12 cellular contexts compared by ENCODE assay signal in genomic region chr6:35185302-35185681, GRCh38. TPM values are rescaled to one million over a fixed set of nuclear protein-coding genes. Genes with fewer than 3 reads are reported as not detected.
DNase-seq lines count a peak whose midpoint lies in the region; ATAC-seq and TF ChIP-seq lines count a peak whose summit lies in the region.
"Had no signal": no experiment of that assay in that cellular context is flagged by ENCODE, and none has a peak within 500 bp of the region (broad histone marks: within the 10 kb centered on the region; RNA-seq: fewer than 3 reads in every experiment).

No MANE protein-coding gene starts in this region.

- H3K36me3 ChIP-seq in HEK293 (ENCODE audit: control insufficient read depth in 2 of 2, insufficient read depth in 1 of 2, low read length in 2 of 2) (no peaks in the 10 kb centered on the region), adrenal gland (replicated peaks in 1 of 2) (no peaks in the 10 kb centered on the region), prostate gland (no peaks in the 10 kb centered on the region)
- H3K36me3 ChIP-seq: breast epithelium, uterus had no signal

- H3K9me3 ChIP-seq in HEK293 (ENCODE audit: control insufficient read depth, insufficient read depth, low read depth, low read length): no peaks in the 10 kb centered on the region
- no peaks in the 10 kb centered on the region for H3K9me3 ChIP-seq in adrenal gland (replicated peaks in 1 of 3)
- no peaks in the 10 kb centered on the region for H3K9me3 ChIP-seq in prostate gland
- H3K9me3 ChIP-seq: breast epithelium, uterus had no signal

- H3K27ac ChIP-seq in HEK293 (ENCODE audit: extremely low read depth, low read depth, low read length): no peak overlapping the region
- peak overlapping the region in 2 of 5 donors; percentile 5 to 21 for H3K27ac ChIP-seq in adrenal gland
- H3K27ac ChIP-seq in prostate gland: no peak overlapping the region
- H3K27ac ChIP-seq: HL-60, uterus had no signal

- intact Hi-C loops in adrenal gland (cut with DNase I) (no loop called here), left cardiac atrium (cut with DNase I) (no loop called here), prostate gland (cut with DNase I) (no loop called here)

- POLR2A ChIA-PET in HEK293 (lab: Yijun Ruan, JAX): interaction anchor here (0.5 kb wide), 1 partner anchor 28 kb away, joined by 3 read pairs; no protein-coding TSS in a partner anchor

- H3K27me3 ChIP-seq in adrenal gland: no peaks in the 10 kb centered on the region
- H3K27me3 ChIP-seq in prostate gland (replicated peaks; ENCODE audit: insufficient read depth): no peaks in the 10 kb centered on the region
- H3K27me3 ChIP-seq: breast epithelium, uterus had no signal

- no peak overlapping the region for H3K4me3 ChIP-seq in HEK293 (ENCODE audit: low read depth, low read length)
- no peak overlapping the region for H3K4me3 ChIP-seq in adrenal gland
- no peak overlapping the region for H3K4me3 ChIP-seq in skeletal muscle cell (ENCODE audit: low read depth, low read length)
- H3K4me3 ChIP-seq in prostate gland: no peak overlapping the region
- H3K4me3 ChIP-seq: breast epithelium, uterus had no signal

- no peak for TF ChIP-seq CTCF in HEK293 (tag by site-specific recombination; IDR thresholded peaks at IDR 0.05)
- no peak for TF ChIP-seq CTCF in adrenal gland (IDR thresholded peaks at IDR 0.05)
- no peak for TF ChIP-seq CTCF in prostate gland (IDR thresholded peaks at IDR 0.05)

- peak in 6 of 7 donors; percentile 14 to 56 (median 48) for DNase-seq in adrenal gland
- DNase-seq in left cardiac atrium: peak; percentile 30
- DNase-seq in skeletal muscle cell (ENCODE audit: low read depth): peak; percentile 43
- DNase-seq in activated gamma-delta T cell (lab: John Stamatoyannopoulos, UW): no peak
- DNase-seq in prostate gland (ENCODE audit: low spot score): no peak
- no peak for DNase-seq in middle frontal gyrus (ENCODE audit: extremely low spot score, low spot score)
- DNase-seq: activated CD8-positive, alpha-beta memory T cell treated with anti-CD3 and anti-CD28 coated beads, Interleukin-2, amount 50 U/mL, for 4 hours; uterus had no signal

- WGBS in adrenal gland, 4 donors: 11 to 27% (median 20%) methylated on average over 3 to 6 of the region's 6 CpGs
- WGBS in prostate gland: 11% methylated on average over 6 of the region's 6 CpGs

- TF ChIP-seq POLR2A in adrenal gland (IDR thresholded peaks at IDR 0.05) (no peak), prostate gland (IDR thresholded peaks at IDR 0.05) (no peak)

- peak; percentile 47 to 83 for ATAC-seq in left cardiac atrium
- no peak for ATAC-seq in GM18861 (IDR thresholded peaks at IDR 0.05; ENCODE audit: unreplicated experiment)

- H3K4me1 ChIP-seq in HEK293 (ENCODE audit: control insufficient read depth, insufficient read depth, low read length): peaks cover 8% of the 10 kb centered on the region
- H3K4me1 ChIP-seq in adrenal gland (replicated peaks in 1 of 2): peaks cover 11 to 18% of the 10 kb centered on the region in 2 donors
- no peaks in the 10 kb centered on the region for H3K4me1 ChIP-seq in prostate gland (replicated peaks)

- CTCF ChIA-PET in HEK293 (lab: Yijun Ruan, JAX): interaction anchor here (1.4 kb wide), 1 partner anchor 55 kb away, joined by 3 read pairs; no protein-coding TSS in a partner anchor

TF ChIP-seq in HEK293, 187 proteins besides CTCF, POLR2A, EP300 and RAD21:
- TF ChIP-seq ZNF335 (tag by site-specific recombination; conservative IDR thresholded peaks at IDR 0.05) (peak; percentile 88), ZNF776 (tag by site-specific recombination; IDR thresholded peaks at IDR 0.05; ENCODE audit: borderline replicate concordance) (no peak), ZNF169 (tag by site-specific recombination; IDR thresholded peaks at IDR 0.05) (no peak), GLIS1 (tag by site-specific recombination; IDR thresholded peaks at IDR 0.05) (peak; percentile 90), ZIC2 (tag by site-specific recombination; IDR thresholded peaks at IDR 0.05) (peak; percentile 81)

RNA-seq across cellular contexts. Expression of gene SCUBE3, which starts 28.5 kb away (rescaled TPM):
- total RNA-seq in adrenal gland: 10 to 100 TPM in 5 of 8 donors, 1 to 10 TPM in 3; 1.9 to 32.8 (median 12.1) TPM
- 1 to 10 TPM in 2 of 3 donors, under 1 TPM in 1; 0.61 to 2.9 (median 1.6) TPM for polyA plus RNA-seq in adrenal gland
- under 1 TPM; 0.13 to 0.44 TPM for total RNA-seq in left cardiac atrium
- 1 to 10 TPM; 2.0 to 3.4 TPM for total RNA-seq in prostate gland

RNA-seq across cellular contexts. Expression of gene TCP11, which starts 44.2 kb away (rescaled TPM):
- under 1 TPM in 3 of 8 donors, not detected in 5; 0.24 to 0.40 (median 0.28) TPM for total RNA-seq in adrenal gland
- under 1 TPM in 1 of 3 donors, not detected in 2; 0.13 TPM for polyA plus RNA-seq in adrenal gland
- total RNA-seq in left cardiac atrium: not detected
- total RNA-seq in prostate gland: 10 to 100 TPM in 1 of 2 donors, under 1 TPM in 1; 0.87 to 33.3 TPM

Comparison
In these comparisons a context has a peak if more than half of its experiments do, and no peak if none do; other contexts are left out.
1. DNase-seq: peak in adrenal gland (6 of 7), left cardiac atrium (single experiment) and skeletal muscle cell (single experiment); none in activated gamma-delta T cell (single experiment), prostate gland (single experiment) and middle frontal gyrus (single experiment).